Comparison of ENCODE assay signal across 9 cellular contexts in genomic region chr17:60169921-60170817, GRCh38. TPM values are rescaled to one million over a fixed set of nuclear protein-coding genes. Genes with fewer than 3 reads are reported as not detected.
A peak's percentile ranks its signal among the peaks of the same experiment; 100 is the strongest.
DNase-seq lines count a peak whose midpoint lies in the region.
"Had no signal": no experiment of that assay in that cellular context is flagged by ENCODE, and none has a peak within 500 bp of the region (broad histone marks: within the 10 kb centered on the region; RNA-seq: fewer than 3 reads in every experiment).

No MANE protein-coding gene starts in this region.

- no peaks in the 10 kb centered on the region for H3K36me3 ChIP-seq in BLaER1
- no peaks in the 10 kb centered on the region for H3K36me3 ChIP-seq in mesenchymal stem cell (ENCODE audit: control insufficient read depth in 1 of 2, insufficient read depth in 2 of 2, low read depth in 1 of 2, low read length in 2 of 2)
- H3K36me3 ChIP-seq in HAP-1 (replicated peaks), result no peaks in the 10 kb centered on the region

- peak overlapping the region in 1 of 2 experiments; percentile 77 for H2BK12ac ChIP-seq in mesenchymal stem cell (ENCODE audit: low read length in 2 of 2)

- H3K18ac ChIP-seq in mesenchymal stem cell (ENCODE audit: low read depth in 1 of 2, low read length in 2 of 2), result peak overlapping the region in 1 of 2 experiments; percentile 18

- DNase-seq in Kasumi-1 (lab: John Stamatoyannopoulos, UW) (peak; percentile 41 to 42), mesenchymal stem cell (peak; percentile 61), HAP-1 (ENCODE audit: low spot score in 2 of 2) (no peak), dedifferentiated amniotic fluid mesenchymal stem cell (ENCODE audit: extremely low spot score) (no peak), mesenteric fat pad (ENCODE audit: low spot score) (no peak), T-helper 9 cell (no peak)

- H3K4ac ChIP-seq in mesenchymal stem cell (ENCODE audit: low read depth in 1 of 2, low read length in 2 of 2), result peak overlapping the region in 1 of 2 experiments; percentile 9

- no peak overlapping the region for H2AFZ ChIP-seq in mesenchymal stem cell (ENCODE audit: low read depth, low read length)

- WGBS in adipose tissue, 3 donors, result 51 to 85% (median 56%) methylated on average over 10 of the region's 10 CpGs
- WGBS in mesenchymal stem cell, result 81% methylated on average over 9 of the region's 10 CpGs

- in situ Hi-C loops in HAP-1 (cut with MboI; ENCODE audit: low sequenced_read_pairs), result no loop called here

- H3K27me3 ChIP-seq in BLaER1, result no peaks in the 10 kb centered on the region
- peaks cover 3 to 17% of the 10 kb centered on the region in 2 experiments for H3K27me3 ChIP-seq in mesenchymal stem cell (ENCODE audit: control insufficient read depth in 1 of 2, insufficient read depth in 1 of 2, low read length in 2 of 2)
- H3K27me3 ChIP-seq in HAP-1 (ENCODE audit: low read depth), result peaks cover 13% of the 10 kb centered on the region

- H2AK5ac ChIP-seq in mesenchymal stem cell (ENCODE audit: low read length, severe bottlenecking), result no peak overlapping the region

- no peak overlapping the region for H2BK120ac ChIP-seq in mesenchymal stem cell (ENCODE audit: low read depth, low read length)

- peak overlapping the region in 1 of 2 experiments; percentile 49 for H3K14ac ChIP-seq in mesenchymal stem cell (ENCODE audit: low read length in 2 of 2)

- H3K9ac ChIP-seq in BLaER1 (no peak overlapping the region), mesenchymal stem cell (ENCODE audit: low read length) (no peak overlapping the region)

- H3K4me1 ChIP-seq in BLaER1 (peaks cover 31% of the 10 kb centered on the region), mesenchymal stem cell (ENCODE audit: control insufficient read depth, insufficient read depth, low read depth, low read length) (peaks cover 2% of the 10 kb centered on the region), HAP-1 (peaks cover 6% of the 10 kb centered on the region)

- no peak overlapping the region for H3K4me3 ChIP-seq in BLaER1
- no peak overlapping the region for H3K4me3 ChIP-seq in mesenchymal stem cell (ENCODE audit: insufficient read depth in 1 of 2, low read depth in 1 of 2, low read length in 2 of 2)
- no peak overlapping the region for H3K4me3 ChIP-seq in HAP-1

- no peaks in the 10 kb centered on the region for H4K20me1 ChIP-seq in BLaER1

- no peak overlapping the region for H3K23ac ChIP-seq in mesenchymal stem cell (ENCODE audit: low read length in 2 of 2)

- H3K79me1 ChIP-seq in mesenchymal stem cell (replicated peaks; ENCODE audit: low read length, poor library complexity, severe bottlenecking), result no peaks in the 10 kb centered on the region

- no peak overlapping the region for H4K8ac ChIP-seq in mesenchymal stem cell (ENCODE audit: low read length)

- H3K9me3 ChIP-seq in BLaER1 (no peaks in the 10 kb centered on the region), mesenchymal stem cell (ENCODE audit: control insufficient read depth, low read length) (no peaks in the 10 kb centered on the region), HAP-1 (no peaks in the 10 kb centered on the region)

- no peak overlapping the region for H2BK15ac ChIP-seq in mesenchymal stem cell (ENCODE audit: low read depth, poor library complexity, severe bottlenecking)

- H3K27ac ChIP-seq in BLaER1, result no peak overlapping the region
- H3K27ac ChIP-seq in adipose tissue (ENCODE audit: low read depth, low read length), result peak overlapping the region; percentile 28
- H3K27ac ChIP-seq in mesenchymal stem cell (ENCODE audit: low read length, poor library complexity, severe bottlenecking), result no peak overlapping the region

- H4K91ac ChIP-seq in mesenchymal stem cell (ENCODE audit: low read length), result no peak overlapping the region

- H3K4me2 ChIP-seq in BLaER1 (peak overlapping the region; percentile 37), mesenchymal stem cell (ENCODE audit: low read length, poor library complexity, severe bottlenecking) (no peak overlapping the region)

- H2BK5ac ChIP-seq in mesenchymal stem cell (ENCODE audit: low read depth, low read length, poor library complexity, severe bottlenecking), result no peak overlapping the region

RNA-seq across cellular contexts. Expression of gene CA4, which starts 20.4 kb away (rescaled TPM):
- polyA plus RNA-seq in adipose tissue, result 10 to 100 TPM; 12.3 to 57.0 (median 37.7) TPM
- not detected for polyA plus RNA-seq in mesenchymal stem cell (2013, experiment 1 of 2)
- polyA plus RNA-seq in mesenchymal stem cell (2013, experiment 2 of 2), result not detected
- total RNA-seq in mesenteric fat pad, result 100 TPM
- polyA plus RNA-seq: neural cell had no signal

Comparison
In these comparisons a context has a peak if more than half of its experiments do, and no peak if none do; other contexts are left out.
1. DNase-seq: peak in Kasumi-1 (2 of 2) and mesenchymal stem cell (single experiment); none in HAP-1 (0 of 2), dedifferentiated amniotic fluid mesenchymal stem cell (single experiment), mesenteric fat pad (single experiment) and T-helper 9 cell (single experiment).